28 cellular contexts compared by ENCODE assay signal in the genomic region with DNA sequence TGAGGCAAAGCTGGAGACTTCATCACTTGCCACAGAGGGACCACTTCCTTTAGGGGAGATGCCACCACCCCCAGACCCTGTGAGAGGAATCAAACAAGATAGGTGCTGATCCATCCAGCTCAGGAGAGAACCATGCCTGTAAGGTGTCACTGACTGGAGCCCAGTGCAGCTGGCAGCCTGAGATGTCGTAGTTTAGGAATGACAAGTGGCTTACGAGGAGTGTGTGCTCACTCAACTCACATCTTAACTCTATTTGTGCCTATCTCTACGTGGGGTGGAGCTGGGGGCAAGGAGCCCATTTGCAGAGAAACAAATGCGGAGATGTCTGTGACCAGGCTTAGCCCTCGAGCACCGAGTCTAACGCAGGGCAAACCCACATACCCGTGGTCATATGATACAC.
"Had no signal": no experiment of that assay in that cellular context is flagged by ENCODE, and none has a peak within 500 bp of the region (broad histone marks: within the 10 kb centered on the region; RNA-seq: fewer than 3 reads in every experiment).

No MANE protein-coding gene starts in this region.

- H3K27me3 Mint-ChIP-seq: naive thymus-derived CD8-positive, alpha-beta T cell; progenitor cell of endocrine pancreas; stimulated activated naive CD8-positive, alpha-beta T cell treated with anti-CD3 and anti-CD28 coated beads, Interleukin-15, amount 100 ng/mL, for 72 hours; type B pancreatic cell had no signal

- H3K27ac Mint-ChIP-seq: progenitor cell of endocrine pancreas, type B pancreatic cell had no signal

- H3K4me3 Mint-ChIP-seq: naive thymus-derived CD8-positive, alpha-beta T cell; stimulated activated naive CD8-positive, alpha-beta T cell treated with anti-CD3 and anti-CD28 coated beads, Interleukin-15, amount 100 ng/mL, for 72 hours; type B pancreatic cell had no signal

- H3K9me3 Mint-ChIP-seq: naive thymus-derived CD8-positive, alpha-beta T cell; stimulated activated naive CD8-positive, alpha-beta T cell treated with anti-CD3 and anti-CD28 coated beads, Interleukin-15, amount 100 ng/mL, for 72 hours; type B pancreatic cell had no signal

- H3K27me3 ChIP-seq: esophagus squamous epithelium, heart right ventricle, left lung, neutrophil, suprapubic skin, uterus had no signal

- H3K9me3 ChIP-seq: esophagus squamous epithelium, suprapubic skin, uterus had no signal

- H3K4me1 ChIP-seq: esophagus squamous epithelium, heart right ventricle, left lung, parathyroid adenoma, uterus had no signal

- DNase-seq: dermis blood vessel endothelial cell; effector memory CD4-positive, alpha-beta T cell; erythroblast; esophagus squamous epithelium; foreskin melanocyte; glutamatergic neuron; heart right ventricle; hippocampal formation; left cardiac atrium; mammary epithelial cell; mesendoderm; naive thymus-derived CD8-positive, alpha-beta T cell; stimulated activated CD4-positive, alpha-beta T cell treated with anti-CD3 and anti-CD28 coated beads, Interleukin-12 subunit alpha, Interleukin-12 subunit beta, amount 100 ng/mL, for 4 hours; stimulated activated CD4-positive, alpha-beta T cell treated with anti-CD3 and anti-CD28 coated beads, Interleukin-1b, Interleukin-23, amount 100 ng/mL, for 48 hours; stimulated activated CD4-positive, alpha-beta T cell treated with anti-CD3 and anti-CD28 coated beads, Interleukin-4, amount 100 ng/mL, for 1 hour; stimulated activated CD8-positive, alpha-beta memory T cell treated with anti-CD3 and anti-CD28 coated beads, Interleukin-4, amount 100 ng/mL, for 48 hours; stimulated activated naive CD4-positive, alpha-beta T cell; stimulated activated naive CD8-positive, alpha-beta T cell treated with anti-CD3 and anti-CD28 coated beads, Interleukin-15, amount 100 ng/mL, for 72 hours; uterus had no signal

- ATAC-seq: heart right ventricle; left cardiac atrium; left lung; naive thymus-derived CD8-positive, alpha-beta T cell; sciatic nerve; stimulated activated naive CD8-positive, alpha-beta T cell treated with anti-CD3 and anti-CD28 coated beads, Interleukin-15, amount 100 ng/mL, for 72 hours had no signal

- H3K27ac ChIP-seq: coronary artery, esophagus squamous epithelium, heart right ventricle, left lung, neutrophil, parathyroid adenoma, suprapubic skin, uterus had no signal

- H3K36me3 ChIP-seq: uterus had no signal

- H3K4me3 ChIP-seq: coronary artery, esophagus squamous epithelium, heart right ventricle, left lung, smooth muscle cell, suprapubic skin, uterus had no signal
